In the genomic region with DNA sequence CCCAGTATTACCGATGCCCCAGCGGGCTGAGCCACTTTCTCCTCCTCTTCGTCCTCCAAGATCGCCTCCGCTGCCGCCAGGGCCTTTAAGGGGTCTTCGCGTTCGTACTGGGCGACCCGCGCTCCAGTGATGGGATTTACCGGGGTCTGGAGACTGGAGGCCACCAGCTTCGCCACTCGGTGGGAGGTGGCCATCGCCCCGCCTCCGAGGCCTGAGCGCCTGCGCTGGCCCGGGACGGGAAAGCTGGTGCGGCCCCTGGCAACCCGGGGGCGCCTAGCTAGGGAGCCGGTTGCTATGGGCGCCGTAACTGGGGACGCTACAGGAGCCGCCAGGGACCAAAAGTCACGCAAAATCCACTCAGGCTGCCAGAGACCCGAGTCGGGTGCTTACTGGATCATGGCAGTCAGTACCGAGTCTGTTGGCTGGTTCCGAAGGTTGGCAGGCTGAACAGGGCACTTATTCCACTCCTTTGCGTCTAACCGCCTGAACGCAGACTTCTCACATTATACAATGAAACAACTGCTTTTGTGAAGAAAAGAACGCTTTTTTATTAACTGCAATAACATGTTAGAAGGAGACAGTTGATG, we compare ENCODE assay signal across 8 cellular contexts. TPM values are rescaled to one million over a fixed set of nuclear protein-coding genes. Genes with fewer than 3 reads are reported as not detected.
DNase-seq lines count a peak whose midpoint lies in the region; ATAC-seq and TF ChIP-seq lines count a peak whose summit lies in the region.

A gene with protein sequence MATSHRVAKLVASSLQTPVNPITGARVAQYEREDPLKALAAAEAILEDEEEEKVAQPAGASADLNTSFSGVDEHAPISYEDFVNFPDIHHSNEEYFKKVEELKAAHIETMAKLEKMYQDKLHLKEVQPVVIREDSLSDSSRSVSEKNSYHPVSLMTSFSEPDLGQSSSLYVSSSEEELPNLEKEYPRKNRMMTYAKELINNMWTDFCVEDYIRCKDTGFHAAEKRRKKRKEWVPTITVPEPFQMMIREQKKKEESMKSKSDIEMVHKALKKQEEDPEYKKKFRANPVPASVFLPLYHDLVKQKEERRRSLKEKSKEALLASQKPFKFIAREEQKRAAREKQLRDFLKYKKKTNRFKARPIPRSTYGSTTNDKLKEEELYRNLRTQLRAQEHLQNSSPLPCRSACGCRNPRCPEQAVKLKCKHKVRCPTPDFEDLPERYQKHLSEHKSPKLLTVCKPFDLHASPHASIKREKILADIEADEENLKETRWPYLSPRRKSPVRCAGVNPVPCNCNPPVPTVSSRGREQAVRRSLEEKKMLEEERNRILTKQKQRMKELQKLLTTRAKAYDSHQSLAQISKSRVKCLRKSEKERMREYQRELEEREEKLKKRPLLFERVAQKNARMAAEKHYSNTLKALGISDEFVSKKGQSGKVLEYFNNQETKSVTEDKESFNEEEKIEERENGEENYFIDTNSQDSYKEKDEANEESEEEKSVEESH (minus strand): TSS at position 213 of the 587 bp plus-strand sequence. CDS start 19 bp downstream, at position 194.

- H3K4me1 Mint-ChIP-seq in chondrocyte (ENCODE audit: low read depth): peaks cover 18% of the 10 kb centered on the region

- H3K4me3 Mint-ChIP-seq in chondrocyte (ENCODE audit: unreplicated experiment): peak within 1 kb of the TSS; percentile 86

- H3K9me3 Mint-ChIP-seq in chondrocyte (ENCODE audit: low read depth): no peaks in the 10 kb centered on the region

- peak within 1 kb of the TSS; percentile 98 for H3K27ac Mint-ChIP-seq in chondrocyte (ENCODE audit: unreplicated experiment)

- no peaks in the 10 kb centered on the region for H3K27me3 Mint-ChIP-seq in chondrocyte (ENCODE audit: low read depth)

- TF ChIP-seq CTCF in chondrocyte (IDR thresholded peaks at IDR 0.05): no peak

- peak; percentile 77 for ATAC-seq in GM19043 (IDR thresholded peaks at IDR 0.05; ENCODE audit: low read depth, unreplicated experiment)
- peak; percentile 77 for ATAC-seq in HG03342 (IDR thresholded peaks at IDR 0.05; ENCODE audit: unreplicated experiment)

- no peaks in the 10 kb centered on the region for H3K36me3 Mint-ChIP-seq in chondrocyte (ENCODE audit: low read depth)

- DNase-seq in AML-193 (lab: John Stamatoyannopoulos, UW): peak; percentile 66 to 75
- peak; percentile 91 for DNase-seq in NCI-H345 (lab: John Stamatoyannopoulos, UW)
- DNase-seq in activated CD4-positive, alpha-beta T cell treated with anti-CD3 and anti-CD28 coated beads for 1 hour: peak; percentile 56
- peak; percentile 95 for DNase-seq in chondrocyte (ENCODE audit: low spot score)
- peak; percentile 65 for DNase-seq in kidney glomerular epithelial cell (lab: John Stamatoyannopoulos, UW)
- peak; percentile 59 to 76 for DNase-seq in stimulated activated CD4-positive, alpha-beta T cell treated with anti-CD3 and anti-CD28 coated beads, Interleukin-15, amount 100 ng/mL, for 48 hours (ENCODE audit: low read depth in 2 of 2)

RNA-seq across cellular contexts. Expression of the gene that starts here (rescaled TPM):
- 2.9 to 3.6 TPM (median 3.5 TPM) in 3 replicates for total RNA-seq in chondrocyte

Comparison
In these comparisons a context has a peak if more than half of its experiments do, and no peak if none do; other contexts are left out.
1. Peak in every context shown above with its lines: DNase-seq and ATAC-seq.